Comparison of ENCODE assay signal across 1 cellular context in genomic region chr7:32019008-32019578, GRCh38.
TF ChIP-seq lines count a peak whose summit lies in the region.

No MANE protein-coding gene starts in this region.

TF ChIP-seq in A549, 52 proteins besides CTCF, POLR2A, EP300 and RAD21 (continued from another document):
- no peak for TF ChIP-seq CHD2 (IDR thresholded peaks at IDR 0.05; ENCODE audit: low read length, partially characterized antibody)
- no peak for TF ChIP-seq RFX5 (IDR thresholded peaks at IDR 0.05)
- no peak for TF ChIP-seq FOSL2 (IDR thresholded peaks at IDR 0.05)
- TF ChIP-seq FOSL2 (CRISPR knock-in tag; IDR thresholded peaks at IDR 0.05) = no peak
- TF ChIP-seq NFE2L2 (conservative IDR thresholded peaks at IDR 0.05; ENCODE audit: low read length) = no peak
